In the genomic region with DNA sequence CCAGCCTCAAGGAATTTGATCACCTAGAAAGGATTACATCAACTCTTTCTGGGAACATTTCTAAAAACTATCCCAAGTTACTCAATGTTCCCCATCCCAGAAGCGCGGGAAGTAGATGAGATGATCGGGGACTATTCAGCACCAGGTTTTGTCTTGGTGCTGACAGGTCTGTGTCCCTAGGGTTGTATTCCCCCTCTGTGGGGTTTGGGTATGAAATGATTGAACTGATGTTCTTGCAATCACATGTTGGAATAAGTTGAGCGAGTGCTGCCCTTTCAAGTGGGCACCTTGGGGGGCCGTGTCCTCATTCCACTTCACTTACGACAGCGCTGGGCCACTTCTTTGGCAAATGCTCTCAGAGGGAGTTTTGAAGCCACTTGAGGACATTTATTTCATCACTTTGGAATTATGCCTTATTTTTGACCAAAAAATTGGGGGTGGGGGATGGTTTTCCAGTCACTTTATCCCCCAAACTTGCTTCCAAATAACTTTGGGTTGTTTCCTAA, we compare ENCODE assay signal across 22 cellular contexts.
DNase-seq lines count a peak whose midpoint lies in the region; ATAC-seq and TF ChIP-seq lines count a peak whose summit lies in the region.
"Had no signal": no experiment of that assay in that cellular context is flagged by ENCODE, and none has a peak within 500 bp of the region (broad histone marks: within the 10 kb centered on the region; RNA-seq: fewer than 3 reads in every experiment).

No MANE protein-coding gene starts in this region.

- H3K27me3 ChIP-seq in lung (ENCODE audit: control insufficient read depth, insufficient read depth) (no peaks in the 10 kb centered on the region), subcutaneous abdominal adipose tissue (ENCODE audit: control insufficient read depth in 5 of 5, insufficient read depth in 4 of 5, low read length in 5 of 5) (no peaks in the 10 kb centered on the region), A673 (replicated peaks; ENCODE audit: insufficient read depth, low read depth, low read length, poor library complexity) (peaks cover 26% of the 10 kb centered on the region)
- H3K27me3 ChIP-seq: BLaER1 treated with 17β-estradiol and CSF1 and Interleukin-3, amounts not matched to agents 10 nM and 100 nM had no signal

- no TSS peak for BruUV-seq in A673 (replicated peaks; lab: Mats Ljungman, UMichigan)

- H3K36me3 ChIP-seq in lung (ENCODE audit: control insufficient read depth in 2 of 2, insufficient read depth in 2 of 2, low read length in 2 of 2) = no peaks in the 10 kb centered on the region
- no peaks in the 10 kb centered on the region for H3K36me3 ChIP-seq in subcutaneous abdominal adipose tissue (ENCODE audit: control insufficient read depth in 5 of 5, insufficient read depth in 5 of 5, low read length in 5 of 5)
- no peaks in the 10 kb centered on the region for H3K36me3 ChIP-seq in A673 (ENCODE audit: insufficient read depth, low read length, poor library complexity, severe bottlenecking)
- H3K36me3 ChIP-seq: BLaER1 treated with 17β-estradiol and CSF1 and Interleukin-3, amounts not matched to agents 10 nM and 100 nM had no signal

- no peak for ATAC-seq in lung (ENCODE audit: insufficient read depth, low FRiP score)
- ATAC-seq: CD8-positive, alpha-beta T cell had no signal

- TF ChIP-seq CTCF in lung (IDR thresholded peaks at IDR 0.05; ENCODE audit: control extremely low read depth, extremely low read depth) (no peak), A673 (conservative IDR thresholded peaks at IDR 0.05; ENCODE audit: low read depth, low read length) (no peak)

- WGBS in lung, 2 donors = 78 to 93% methylated on average over 7 of the region's 7 CpGs

- H3K9me3 ChIP-seq in lung (ENCODE audit: control insufficient read depth in 2 of 2, insufficient read depth in 1 of 2, low read length in 1 of 2) (no peaks in the 10 kb centered on the region), subcutaneous abdominal adipose tissue (ENCODE audit: control insufficient read depth in 5 of 5, low read length in 5 of 5) (no peaks in the 10 kb centered on the region), A673 (ENCODE audit: low read depth, low read length, poor library complexity, severe bottlenecking) (no peaks in the 10 kb centered on the region)
- H3K9me3 ChIP-seq: Caco-2 had no signal

- H3K4me1 ChIP-seq in lung (ENCODE audit: control insufficient read depth in 2 of 2, insufficient read depth in 2 of 2, low read length in 2 of 2) = no peaks in the 10 kb centered on the region
- H3K4me1 ChIP-seq in subcutaneous abdominal adipose tissue (ENCODE audit: control insufficient read depth in 5 of 5, insufficient read depth in 5 of 5, low read length in 5 of 5) = peaks cover 0 to 15% (median 0%) of the 10 kb centered on the region in 5 donors
- H3K4me1 ChIP-seq in A673 (ENCODE audit: insufficient read depth, low read length, poor library complexity, severe bottlenecking) = no peaks in the 10 kb centered on the region
- H3K4me1 ChIP-seq: Caco-2 had no signal

- no peak overlapping the region for H3K4me3 ChIP-seq in lung
- no peak overlapping the region for H3K4me3 ChIP-seq in subcutaneous abdominal adipose tissue (ENCODE audit: low read depth in 1 of 5, low read length in 5 of 5)
- H3K4me3 ChIP-seq in A673 (ENCODE audit: low read depth, low read length, poor library complexity, severe bottlenecking) = no peak overlapping the region
- H3K4me3 ChIP-seq: BLaER1 treated with 17β-estradiol and CSF1 and Interleukin-3, amounts not matched to agents 10 nM and 100 nM had no signal

- H3K9ac ChIP-seq in subcutaneous abdominal adipose tissue (ENCODE audit: low read length in 5 of 5) = peak overlapping the region in 1 of 5 donors; percentile 20
- H3K9ac ChIP-seq: BLaER1 treated with 17β-estradiol and CSF1 and Interleukin-3, amounts not matched to agents 10 nM and 100 nM had no signal

- CTCF ChIA-PET in A673 (lab: Charles Lee) = no interaction called here

- peak in 1 of 61 donors; percentile 17 for DNase-seq in caudate nucleus (lab: John Stamatoyannopoulos, UW)
- DNase-seq in lung (ENCODE audit: low spot score) = peak; percentile 24
- no peak for DNase-seq in DMS 273 (lab: John Stamatoyannopoulos, UW; ENCODE audit: unreplicated experiment)
- no peak for DNase-seq in A673 (ENCODE audit: low spot score)
- DNase-seq in SHP77 treated with DMSO at 0.1 percent for 48 hours (lab: John Stamatoyannopoulos, UW) = no peak
- no peak for DNase-seq in HuH-7 (ENCODE audit: low spot score)
- DNase-seq: 8988T; AML-193; Caco-2; Calu3; CD4-positive, alpha-beta T cell; CD8-positive, alpha-beta T cell; DMS 273 treated with DMSO at 0.1 percent for 48 hours; DMS153; DMS53; DMS79; DND-41; EL; GF-D8 had no signal

- H3K27ac ChIP-seq in caudate nucleus (ENCODE audit: low read depth, low read length) (peak overlapping the region; percentile 11), lung (ENCODE audit: low read depth in 1 of 2, low read length in 1 of 2) (no peak overlapping the region), subcutaneous abdominal adipose tissue (ENCODE audit: low read depth, low read length) (peak overlapping the region; percentile 83), A673 (ENCODE audit: low read depth, low read length, poor library complexity, severe bottlenecking) (no peak overlapping the region)
- H3K27ac ChIP-seq: BLaER1 treated with 17β-estradiol and CSF1 and Interleukin-3, amounts not matched to agents 10 nM and 100 nM; C4-2B had no signal

- intact Hi-C loops in A673 (cut with micrococcal nuclease; ENCODE audit: unreplicated experiment) = no loop called here

- POLR2A ChIA-PET in A673 (lab: Charles Lee; ENCODE audit: low non-redundant PET) = no interaction called here

Comparison
In these comparisons a context has a peak if more than half of its experiments do, and no peak if none do; other contexts are left out.
1. H3K27ac ChIP-seq: peak in caudate nucleus (single experiment) and subcutaneous abdominal adipose tissue (single experiment); none in lung (0 of 2) and A673 (single experiment).